Comparison of ENCODE assay signal across 8 cellular contexts in genomic region chr12:96195845-96196451, GRCh38. TPM values are rescaled to one million over a fixed set of nuclear protein-coding genes. Genes with fewer than 3 reads are reported as not detected.
DNase-seq lines count a peak whose midpoint lies in the region; ATAC-seq and TF ChIP-seq lines count a peak whose summit lies in the region.

No MANE protein-coding gene starts in this region.

- H3K4me3 Mint-ChIP-seq in Calu3 (ENCODE audit: low read depth, unreplicated experiment) (peak overlapping the region; percentile 85), osteocyte (ENCODE audit: unreplicated experiment) (peak overlapping the region; percentile 88)
- peak overlapping the region; percentile 90 for H3K4me3 Mint-ChIP-seq in activated T-cell treated with anti-CD3 and anti-CD28 coated beads, Interleukin-2, amount 50 U/mL, for 24 hours

- no peaks in the 10 kb centered on the region for H3K9me3 Mint-ChIP-seq in Calu3 (ENCODE audit: low read depth, unreplicated experiment)
- H3K9me3 Mint-ChIP-seq in activated T-cell treated with anti-CD3 and anti-CD28 coated beads, Interleukin-2, amount 50 U/mL, for 24 hours, result no peaks in the 10 kb centered on the region
- no peaks in the 10 kb centered on the region for H3K9me3 Mint-ChIP-seq in osteocyte (ENCODE audit: unreplicated experiment)

- TF ChIP-seq CTCF in Calu3 (IDR thresholded peaks at IDR 0.05; ENCODE audit: unreplicated experiment) (no peak), fibroblast of mammary gland (conservative IDR thresholded peaks at IDR 0.05; ENCODE audit: control insufficient read depth, insufficient read depth, low read depth, low read length) (no peak), osteocyte (IDR thresholded peaks at IDR 0.05) (no peak)

- intact Hi-C loops in Calu3 (cut with micrococcal nuclease; ENCODE audit: unreplicated experiment), result loop anchor here (5.0 kb wide), 2 partner anchors 59 to 124 kb away; no protein-coding TSS in a partner anchor

- DNase-seq in Calu3 (peak; percentile 17), M059J (ENCODE audit: low read depth) (peak; percentile 84), fibroblast of mammary gland (ENCODE audit: low read depth) (peak; percentile 60), osteocyte (ENCODE audit: extremely low spot score, unreplicated experiment) (no peak), NCI-H1436 treated with DMSO at 0.1 percent for 48 hours (lab: John Stamatoyannopoulos, UW) (no peak)
- peak; percentile 77 for DNase-seq in activated T-cell treated with anti-CD3 and anti-CD28 coated beads, Interleukin-2, amount 50 U/mL, for 24 hours

- ATAC-seq in GM21447 (IDR thresholded peaks at IDR 0.05; ENCODE audit: unreplicated experiment) (no peak), HG02884 (IDR thresholded peaks at IDR 0.05; ENCODE audit: unreplicated experiment) (no peak)

- H3K36me3 Mint-ChIP-seq in Calu3 (ENCODE audit: insufficient read depth, unreplicated experiment) (peaks cover 45% of the 10 kb centered on the region), osteocyte (ENCODE audit: unreplicated experiment) (no peaks in the 10 kb centered on the region)
- peaks cover 23% of the 10 kb centered on the region for H3K36me3 Mint-ChIP-seq in activated T-cell treated with anti-CD3 and anti-CD28 coated beads, Interleukin-2, amount 50 U/mL, for 24 hours (ENCODE audit: low read depth)

- H3K4me1 Mint-ChIP-seq in Calu3 (ENCODE audit: low read depth, unreplicated experiment) (peaks cover 37% of the 10 kb centered on the region), osteocyte (ENCODE audit: unreplicated experiment) (peaks cover 43% of the 10 kb centered on the region)
- peaks cover 64% of the 10 kb centered on the region for H3K4me1 Mint-ChIP-seq in activated T-cell treated with anti-CD3 and anti-CD28 coated beads, Interleukin-2, amount 50 U/mL, for 24 hours (ENCODE audit: low read depth)

- no TSS peak for BruUV-seq in Calu3 (replicated peaks; lab: Mats Ljungman, UMichigan)

- CTCF ChIA-PET in Calu3 (lab: Charles Lee), result interaction anchor here (1.3 kb wide), 1 partner anchor 19 kb away, joined by 6 read pairs; no protein-coding TSS in a partner anchor

- peak overlapping the region; percentile 92 for H3K27ac Mint-ChIP-seq in Calu3 (ENCODE audit: unreplicated experiment)
- peak overlapping the region; percentile 98 for H3K27ac Mint-ChIP-seq in activated T-cell treated with anti-CD3 and anti-CD28 coated beads, Interleukin-2, amount 50 U/mL, for 24 hours
- peak overlapping the region; percentile 95 for H3K27ac Mint-ChIP-seq in osteocyte (ENCODE audit: unreplicated experiment)

- peak overlapping the region; percentile 65 for H3K4me3 ChIP-seq in fibroblast of mammary gland (ENCODE audit: control insufficient read depth, low read depth, low read length)

- H3K27me3 Mint-ChIP-seq in Calu3 (ENCODE audit: unreplicated experiment), result no peaks in the 10 kb centered on the region
- H3K27me3 Mint-ChIP-seq in activated T-cell treated with anti-CD3 and anti-CD28 coated beads, Interleukin-2, amount 50 U/mL, for 24 hours, result no peaks in the 10 kb centered on the region
- no peaks in the 10 kb centered on the region for H3K27me3 Mint-ChIP-seq in osteocyte (ENCODE audit: unreplicated experiment)

RNA-seq across cellular contexts. Expression of gene ELK3, which starts 1.8 kb away (rescaled TPM):
- 25.6 and 34.1 TPM in 2 replicates for total RNA-seq in Calu3 (2022)
- total RNA-seq in M059J (2014; rRNA removed; shearing (Covaris generic)), result 20.9 and 34.9 TPM in 2 replicates
- 49.3 and 49.5 TPM in 2 replicates for total RNA-seq in osteocyte

Comparison
In these comparisons a context has a peak if more than half of its experiments do, and no peak if none do; other contexts are left out.
1. DNase-seq: peak in Calu3 (single experiment), M059J (single experiment), activated T-cell treated with anti-CD3 and anti-CD28 coated beads, Interleukin-2, amount 50 U/mL, for 24 hours (single experiment) and fibroblast of mammary gland (single experiment); none in osteocyte (single experiment) and NCI-H1436 treated with DMSO at 0.1 percent for 48 hours (single experiment).
2. Peak in every context shown above with its lines, with median percentiles within 50 percentile points of each other: H3K27ac Mint-ChIP-seq and H3K4me3 Mint-ChIP-seq.